Comparison of ENCODE assay signal across 30 cellular contexts in the genomic region with DNA sequence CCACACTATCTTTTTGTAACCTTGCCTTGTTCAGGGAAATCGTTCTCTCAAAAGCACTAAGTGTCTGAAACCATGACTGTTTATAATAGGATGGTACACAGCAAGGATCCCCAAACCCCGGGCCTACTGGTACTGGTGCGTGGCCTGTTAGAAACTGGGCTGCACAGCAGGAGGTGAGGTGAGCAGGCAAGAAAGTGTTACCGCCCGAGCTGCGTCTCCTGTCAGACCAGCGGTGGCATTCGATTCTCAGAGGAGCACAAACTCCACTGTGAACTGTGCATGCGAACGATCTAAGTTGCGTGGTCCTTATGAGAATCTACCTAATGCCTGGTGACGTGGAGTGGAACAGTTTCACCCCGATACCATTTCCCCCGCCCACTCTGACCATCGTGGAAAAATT.
"Had no signal": no experiment of that assay in that cellular context is flagged by ENCODE, and none has a peak within 500 bp of the region (broad histone marks: within the 10 kb centered on the region; RNA-seq: fewer than 3 reads in every experiment).

No MANE protein-coding gene starts in this region.

- H3K4me3 ChIP-seq: left lung, lower lobe of right lung, mucosa of descending colon, pancreas, prostate gland, skin epidermis, tibial nerve, uterus had no signal

- H3K27ac Mint-ChIP-seq: immature natural killer cell; naive thymus-derived CD4-positive, alpha-beta T cell; natural killer cell treated with Interleukin-12 subunit alpha and Interleukin-12 subunit beta and Interleukin-15 and Interleukin-18, amount 100 ng/mL, for 72 hours; stimulated activated effector memory CD8-positive, alpha-beta T cell treated with anti-CD3 and anti-CD28 coated beads, Interleukin-12 subunit alpha, Interleukin-12 subunit beta, amount 100 ng/mL, for 72 hours; stimulated activated naive CD8-positive, alpha-beta T cell treated with anti-CD3 and anti-CD28 coated beads, Interleukin-15, amount 100 ng/mL, for 72 hours; type B pancreatic cell had no signal

- H3K4me1 Mint-ChIP-seq: immature natural killer cell; naive thymus-derived CD4-positive, alpha-beta T cell; stimulated activated effector memory CD8-positive, alpha-beta T cell treated with anti-CD3 and anti-CD28 coated beads, Interleukin-12 subunit alpha, Interleukin-12 subunit beta, amount 100 ng/mL, for 72 hours; stimulated activated naive CD8-positive, alpha-beta T cell treated with anti-CD3 and anti-CD28 coated beads, Interleukin-15, amount 100 ng/mL, for 72 hours had no signal

- H3K4me1 ChIP-seq: left lung, lower lobe of right lung, pancreas, prostate gland, tibial nerve, uterus had no signal

- DNase-seq: hippocampal formation; immature natural killer cell; kidney; left colon; left lung; lower lobe of right lung; mammary epithelial cell; mesenchymal stem cell; midbrain; mucosa of descending colon; naive thymus-derived CD4-positive, alpha-beta T cell; nucleus accumbens; pancreas; retina; right cardiac atrium; stimulated activated CD4-positive, alpha-beta T cell treated with anti-CD3 and anti-CD28 coated beads, Interleukin-12 subunit alpha, Interleukin-12 subunit beta, amount 100 ng/mL, for 4 hours; stimulated activated CD4-positive, alpha-beta T cell treated with anti-CD3 and anti-CD28 coated beads, Interleukin-15, amount 100 ng/mL, for 24 hours; stimulated activated CD4-positive, alpha-beta T cell treated with anti-CD3 and anti-CD28 coated beads, Interleukin-2, amount 100 ng/mL, for 24 hours; stimulated activated CD4-positive, alpha-beta T cell treated with anti-CD3 and anti-CD28 coated beads, Interleukin-4, amount 100 ng/mL, for 24 hours; stimulated activated naive CD4-positive, alpha-beta T cell treated with Interleukin-2 at 50 U/mL for 16 hours; stimulated activated naive CD8-positive, alpha-beta T cell treated with anti-CD3 and anti-CD28 coated beads, Interleukin-15, amount 100 ng/mL, for 72 hours; substantia nigra; uterus had no signal

- H3K27ac ChIP-seq: left lung, lower lobe of right lung, pancreas, prostate gland, skin epidermis, tibial nerve, uterus had no signal

- H3K27me3 Mint-ChIP-seq: naive thymus-derived CD4-positive, alpha-beta T cell; natural killer cell treated with Interleukin-12 subunit alpha and Interleukin-12 subunit beta and Interleukin-15 and Interleukin-18, amount 100 ng/mL, for 72 hours; stimulated activated naive CD8-positive, alpha-beta T cell treated with anti-CD3 and anti-CD28 coated beads, Interleukin-15, amount 100 ng/mL, for 72 hours; type B pancreatic cell had no signal

- H3K9me3 Mint-ChIP-seq: stimulated activated naive CD8-positive, alpha-beta T cell treated with anti-CD3 and anti-CD28 coated beads, Interleukin-15, amount 100 ng/mL, for 72 hours; type B pancreatic cell had no signal

- H3K4me3 Mint-ChIP-seq: immature natural killer cell; naive thymus-derived CD4-positive, alpha-beta T cell; natural killer cell treated with Interleukin-12 subunit alpha and Interleukin-12 subunit beta and Interleukin-15 and Interleukin-18, amount 100 ng/mL, for 72 hours; stimulated activated effector memory CD8-positive, alpha-beta T cell treated with anti-CD3 and anti-CD28 coated beads, Interleukin-12 subunit alpha, Interleukin-12 subunit beta, amount 100 ng/mL, for 72 hours; stimulated activated naive CD8-positive, alpha-beta T cell treated with anti-CD3 and anti-CD28 coated beads, Interleukin-15, amount 100 ng/mL, for 72 hours; type B pancreatic cell had no signal

- H3K27me3 ChIP-seq: left lung, pancreas, tibial nerve, uterus had no signal

- ATAC-seq: left colon; left lung; lower lobe of right lung; mucosa of descending colon; naive thymus-derived CD4-positive, alpha-beta T cell; natural killer cell treated with Interleukin-12 subunit alpha and Interleukin-12 subunit beta and Interleukin-15 and Interleukin-18, amount 100 ng/mL, for 72 hours; pancreas; right cardiac atrium; sciatic nerve; stimulated activated effector memory CD8-positive, alpha-beta T cell treated with anti-CD3 and anti-CD28 coated beads, Interleukin-12 subunit alpha, Interleukin-12 subunit beta, amount 100 ng/mL, for 72 hours; stimulated activated naive CD8-positive, alpha-beta T cell treated with anti-CD3 and anti-CD28 coated beads, Interleukin-15, amount 100 ng/mL, for 72 hours had no signal

- H3K36me3 ChIP-seq: left lung, lower lobe of right lung, pancreas, prostate gland, tibial nerve, uterus had no signal

- H3K36me3 Mint-ChIP-seq: immature natural killer cell; naive thymus-derived CD4-positive, alpha-beta T cell; natural killer cell treated with Interleukin-12 subunit alpha and Interleukin-12 subunit beta and Interleukin-15 and Interleukin-18, amount 100 ng/mL, for 72 hours; stimulated activated effector memory CD8-positive, alpha-beta T cell treated with anti-CD3 and anti-CD28 coated beads, Interleukin-12 subunit alpha, Interleukin-12 subunit beta, amount 100 ng/mL, for 72 hours; type B pancreatic cell had no signal
